ENCODE assay signal across 12 cellular contexts in genomic region chr7:76372984-76373833, GRCh38. TPM values are rescaled to one million over a fixed set of nuclear protein-coding genes. Genes with fewer than 3 reads are reported as not detected.
DNase-seq lines count a peak whose midpoint lies in the region; ATAC-seq and TF ChIP-seq lines count a peak whose summit lies in the region.
"Had no signal": no experiment of that assay in that cellular context is flagged by ENCODE, and none has a peak within 500 bp of the region (broad histone marks: within the 10 kb centered on the region; RNA-seq: fewer than 3 reads in every experiment).

No MANE protein-coding gene starts in this region.

- H2AK5ac ChIP-seq in IMR-90 (ENCODE audit: low read depth, low read length), result peak overlapping the region; percentile 97

- H3K27me3 ChIP-seq in IMR-90 (ENCODE audit: control insufficient read depth, insufficient read depth, low read length), result no peaks in the 10 kb centered on the region

- peaks cover 0 to 4% of the 10 kb centered on the region in 2 experiments; a peak in 1 of 4 replicates for H3K79me1 ChIP-seq in IMR-90 (ENCODE audit: low read depth in 1 of 2, low read length in 2 of 2)

- peak overlapping the region; percentile 87; the same call in 1 of the 2 replicates for H4K5ac ChIP-seq in IMR-90 (ENCODE audit: low read depth, low read length)

- H3K56ac ChIP-seq in IMR-90 (ENCODE audit: extremely low read depth, insufficient read depth, low read length), result no peak overlapping the region

- peak overlapping the region; percentile 83 for H2AFZ ChIP-seq in IMR-90 (replicated peaks; ENCODE audit: low read length, poor library complexity)

- H4K8ac ChIP-seq in IMR-90 (ENCODE audit: low read depth in 2 of 2, low read length in 2 of 2), result peak overlapping the region; percentile 34 to 95; a peak in 3 of 4 replicates

- no peaks in the 10 kb centered on the region for H3K9me3 Mint-ChIP-seq in mesothelial cell of epicardium

- intact Hi-C loops in IMR-90 (cut with micrococcal nuclease), result no loop called here

- in situ Hi-C loops in IMR-90 (cut with MboI; ENCODE audit: low sequenced_read_pairs) (no loop called here), T47D (cut with HindIII; ENCODE audit: low pct_unique_long_range_greater_than_20kb, low sequenced_read_pairs) (no loop called here)

- H3K4me3 ChIP-seq in IMR-90 (ENCODE audit: insufficient read depth, low read depth, low read length), result no peak overlapping the region
- H3K4me3 ChIP-seq: skin epidermis, thoracic aorta had no signal

- H3K4ac ChIP-seq in IMR-90 (ENCODE audit: low read depth, low read length), result peak overlapping the region; percentile 98

- H3K9me3 ChIP-seq in IMR-90 (ENCODE audit: control insufficient read depth, insufficient read depth, low read length), result no peaks in the 10 kb centered on the region
- H3K9me3 ChIP-seq: thoracic aorta had no signal

- H3K14ac ChIP-seq in IMR-90 (replicated peaks; ENCODE audit: low read depth, low read length), result peak overlapping the region; percentile 93

- WGBS in IMR-90 (ENCODE audit: extremely low coverage in 2 of 2, insufficient read length in 1 of 2), 2 experiments, result 70% methylated on average over 8 of the region's 9 CpGs; no CpG with 5 or more reads in 1 of the 2 experiments

- BruUV-seq in IMR-90 (replicated peaks; lab: Mats Ljungman, UMichigan), result no TSS peak

- DNase-seq in AG20443 (ENCODE audit: low spot score), result peak; percentile 82
- peak; percentile 83 for DNase-seq in IMR-90
- peak; percentile 63 to 75 for DNase-seq in T47D (ENCODE audit: low read depth in 1 of 2, low spot score in 1 of 2)
- DNase-seq in mesothelial cell of epicardium (ENCODE audit: low spot score in 2 of 2, unreplicated experiment in 2 of 2), result no peak
- no peak for DNase-seq in OCI-M2 (lab: John Stamatoyannopoulos, UW; ENCODE audit: unreplicated experiment)
- DNase-seq in activated CD8-positive, alpha-beta memory T cell treated with anti-CD3 and anti-CD28 coated beads, Interleukin-2, amount 50 U/mL, for 4 hours, result no peak
- DNase-seq: activated CD4-positive, CD25-positive, alpha-beta regulatory T cell treated with anti-CD3 and anti-CD28 coated beads, Interleukin-2, amount 50 U/mL, for 72 hours; NCI-H446 had no signal

- H2BK15ac ChIP-seq in IMR-90 (ENCODE audit: low read depth, low read length), result peak overlapping the region; percentile 74; the same call in 1 of the 3 replicates

- no peak for TF ChIP-seq RAD21 in IMR-90 (IDR thresholded peaks at IDR 0.05; ENCODE audit: low read length)

- H3K9me1 ChIP-seq in IMR-90 (ENCODE audit: insufficient read depth, low read length), result peaks cover 19% of the 10 kb centered on the region; the same call in 1 of the 2 replicates

- peak overlapping the region; percentile 71 for H2BK5ac ChIP-seq in IMR-90 (ENCODE audit: low read depth, low read length, poor library complexity, severe bottlenecking)

- no peaks in the 10 kb centered on the region for H3K27me3 Mint-ChIP-seq in mesothelial cell of epicardium (ENCODE audit: low read depth)

- H3K36me3 ChIP-seq in IMR-90 (ENCODE audit: control insufficient read depth, insufficient read depth, low read length), result no peaks in the 10 kb centered on the region
- H3K36me3 ChIP-seq: thoracic aorta had no signal

- no peak overlapping the region for H3K4me2 ChIP-seq in IMR-90 (ENCODE audit: low read depth, low read length)

- POLR2A ChIA-PET in IMR-90 (lab: Charles Lee; ENCODE audit: unreplicated experiment), result no interaction called here

- CTCF ChIA-PET in IMR-90 (lab: Yijun Ruan, JAX), result no interaction called here

- H4K91ac ChIP-seq in IMR-90 (ENCODE audit: insufficient read depth, low read depth, low read length), result peak overlapping the region; percentile 94

- H2BK120ac ChIP-seq in IMR-90 (ENCODE audit: low read depth, low read length), result peak overlapping the region; percentile 98

- H4K20me1 ChIP-seq in IMR-90 (ENCODE audit: insufficient read depth, low read length), result no peaks in the 10 kb centered on the region

- TF ChIP-seq POLR2A in IMR-90 (IDR thresholded peaks at IDR 0.05; ENCODE audit: low read depth, low read length), result no peak

- peak overlapping the region; percentile 97 for H2BK20ac ChIP-seq in IMR-90 (ENCODE audit: low read depth, low read length)

- H3K36me3 Mint-ChIP-seq in mesothelial cell of epicardium, result no peaks in the 10 kb centered on the region

- dilution Hi-C loops in IMR-90 (cut with HindIII; ENCODE audit: low sequenced_read_pairs, unreplicated experiment), result no loop called here

- H3K23ac ChIP-seq in IMR-90 (ENCODE audit: low read depth, low read length), result peak overlapping the region; percentile 51; the same call in 1 of the 2 replicates

- TF ChIP-seq CTCF in IMR-90 (conservative IDR thresholded peaks at IDR 0.05; ENCODE audit: low read depth, low read length) (no peak), mesothelial cell of epicardium (IDR thresholded peaks at IDR 0.05; ENCODE audit: unreplicated experiment) (no peak)

- peak overlapping the region; percentile 10; the same call in 1 of the 2 replicates for H3K27ac ChIP-seq in IMR-90 (ENCODE audit: insufficient read depth, low read length)
- H3K27ac ChIP-seq: thoracic aorta had no signal

- peaks cover 9% of the 10 kb centered on the region for H3K4me1 Mint-ChIP-seq in mesothelial cell of epicardium

- ATAC-seq in IMR-90 (ENCODE audit: low read depth) (peak; percentile 95), GM18907 (IDR thresholded peaks at IDR 0.05; ENCODE audit: unreplicated experiment) (no peak), GM18867 (IDR thresholded peaks at IDR 0.05; ENCODE audit: unreplicated experiment) (no peak)

- H3K4me1 ChIP-seq in IMR-90 (ENCODE audit: control insufficient read depth, insufficient read depth, low read length), result peaks cover 3% of the 10 kb centered on the region

- H3K9ac ChIP-seq in IMR-90 (ENCODE audit: low read depth, low read length), result no peak overlapping the region

- no peak overlapping the region for H3K4me3 Mint-ChIP-seq in mesothelial cell of epicardium

- H3K18ac ChIP-seq in IMR-90 (ENCODE audit: low read depth, low read length), result peak overlapping the region; percentile 73

- H2AK9ac ChIP-seq in IMR-90 (replicated peaks; ENCODE audit: low read depth, low read length, poor library complexity), result peak overlapping the region; percentile 89

- H3K27ac Mint-ChIP-seq in mesothelial cell of epicardium, result peak overlapping the region; percentile 74

TF ChIP-seq in IMR-90, 13 proteins besides CTCF, POLR2A, EP300 and RAD21:
- TF ChIP-seq ELK1 (IDR thresholded peaks at IDR 0.05; ENCODE audit: borderline replicate concordance, low read depth, low read length), result no peak
- peak; percentile 94 for TF ChIP-seq NFE2L2 (IDR thresholded peaks at IDR 0.05; ENCODE audit: low read depth, low read length)
- TF ChIP-seq SMC3 (IDR thresholded peaks at IDR 0.05; ENCODE audit: low read depth, low read length), result no peak
- TF ChIP-seq RCOR1 (IDR thresholded peaks at IDR 0.05; ENCODE audit: insufficient replicate concordance, low read length), result no peak
- peak; percentile 37; the same call in 1 of the 2 replicates for TF ChIP-seq MAZ (IDR thresholded peaks at IDR 0.05; ENCODE audit: borderline replicate concordance, low read depth, low read length)
- TF ChIP-seq CHD1 (IDR thresholded peaks at IDR 0.05; ENCODE audit: low read depth, low read length), result no peak
- TF ChIP-seq RFX5 (IDR thresholded peaks at IDR 0.05; ENCODE audit: low read depth, low read length), result no peak
- TF ChIP-seq MAFK (IDR thresholded peaks at IDR 0.05; ENCODE audit: low read depth, low read length), result peak; percentile 48; the same call in 1 of the 2 replicates
- TF ChIP-seq FOS (IDR thresholded peaks at IDR 0.05; ENCODE audit: low read depth, low read length), result peak; percentile 66

RNA-seq across cellular contexts. Expression of gene YWHAG, which starts 14.4 kb away (rescaled TPM):
- 40.1 and 58.6 TPM in 2 replicates for total RNA-seq in IMR-90 (2012; rRNA removed)
- 56.9 and 64.9 TPM in 2 replicates for polyA plus RNA-seq in IMR-90 (2012; rRNA removed)
- 26.6 and 33.4 TPM in 2 replicates for polyA plus RNA-seq in IMR-90 (2012; cell fraction: cytosol; rRNA removed)
- polyA plus RNA-seq in IMR-90 (2012; cell fraction: nucleus; rRNA removed; ENCODE audit: low replicate concordance), result 15.8 and 33.2 TPM in 2 replicates
- 144 to 145 TPM (median 145 TPM) in 3 replicates for total RNA-seq in mesothelial cell of epicardium

RNA-seq across cellular contexts. Expression of gene SSC4D, which starts 36.3 kb away (rescaled TPM):
- total RNA-seq in IMR-90 (2012; rRNA removed) (0.36 and 0.56 TPM in 2 replicates), mesothelial cell of epicardium (22.4 to 26.2 TPM (median 25.2 TPM) in 3 replicates)
- 0.63 and 0.70 TPM in 2 replicates for polyA plus RNA-seq in IMR-90 (2012; rRNA removed)
- polyA plus RNA-seq in IMR-90 (2012; cell fraction: cytosol; rRNA removed), result 0.35 and 0.97 TPM in 2 replicates
- 1.1 TPM in 2 replicates for polyA plus RNA-seq in IMR-90 (2012; cell fraction: nucleus; rRNA removed; ENCODE audit: low replicate concordance)

RNA-seq across cellular contexts. Expression of gene ZP3, which starts 51.5 kb away (rescaled TPM):
- total RNA-seq in IMR-90 (2012; rRNA removed) (0.54 and 0.83 TPM in 2 replicates), mesothelial cell of epicardium (0.41 to 0.89 TPM in 2 of 3 replicates, not detected in the other)
- polyA plus RNA-seq in IMR-90 (2012; rRNA removed), result 0.42 and 0.67 TPM in 2 replicates
- polyA plus RNA-seq in IMR-90 (2012; cell fraction: cytosol; rRNA removed), result 0.28 and 0.77 TPM in 2 replicates
- polyA plus RNA-seq in IMR-90 (2012; cell fraction: nucleus; rRNA removed; ENCODE audit: low replicate concordance), result 0.83 and 0.99 TPM in 2 replicates

Comparison
In these comparisons a context has a peak if more than half of its experiments do, and no peak if none do; other contexts are left out.
1. DNase-seq: peak in AG20443 (single experiment), IMR-90 (single experiment) and T47D (2 of 2); none in mesothelial cell of epicardium (0 of 2), OCI-M2 (single experiment) and activated CD8-positive, alpha-beta memory T cell treated with anti-CD3 and anti-CD28 coated beads, Interleukin-2, amount 50 U/mL, for 4 hours (single experiment).
2. RNA of gene SSC4D, which starts 36.3 kb away (total RNA-seq): 22.4 to 26.2 TPM in mesothelial cell of epicardium; 0.36 to 0.56 TPM in IMR-90; every median in the first group is over 10 times any median in the second.